In the genomic region with DNA sequence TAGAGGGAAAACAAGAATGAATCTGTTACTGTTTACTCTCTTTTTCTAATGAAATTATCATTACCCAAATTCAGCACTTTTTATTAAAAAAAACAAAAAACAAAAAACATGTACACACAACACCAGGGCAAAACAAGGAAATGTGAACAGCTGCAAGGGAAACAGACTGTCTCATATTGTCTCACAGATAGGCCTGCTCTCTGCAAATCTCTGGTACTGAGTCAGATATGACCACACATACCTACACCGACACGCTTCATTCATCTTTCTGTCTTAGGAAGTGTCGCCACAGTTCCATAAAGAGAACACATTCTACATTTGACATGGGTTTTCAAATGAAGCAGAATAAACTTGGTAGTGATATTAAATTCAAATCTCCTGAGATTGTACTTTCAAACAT, we compare ENCODE assay signal across 12 cellular contexts.
A peak's percentile ranks its signal among the peaks of the same experiment; 100 is the strongest.
DNase-seq lines count a peak whose midpoint lies in the region; ATAC-seq and TF ChIP-seq lines count a peak whose summit lies in the region.
"Had no signal": no experiment of that assay in that cellular context is flagged by ENCODE, and none has a peak within 500 bp of the region (broad histone marks: within the 10 kb centered on the region; RNA-seq: fewer than 3 reads in every experiment).

No MANE protein-coding gene starts in this region.

- peak; percentile 30 to 69 for ATAC-seq in activated T-cell treated with anti-CD3 and anti-CD28 coated beads, Interleukin-2, amount 50 U/mL, for 4 hours
- peak; percentile 81 for ATAC-seq in HG02840 (IDR thresholded peaks at IDR 0.05; ENCODE audit: low FRiP score, unreplicated experiment)
- ATAC-seq in stimulated activated memory B cell treated with anti-CD40 and anti-IgM and Interleukin-4, amounts not matched to agents 10 μg/mL and 1 μg/mL and 100 μg/mL, for 72 hours = peak; percentile 91
- ATAC-seq: HCT116, WTC11 had no signal

- no peak overlapping the region for H3K4me3 Mint-ChIP-seq in activated T-cell treated with anti-CD3 and anti-CD28 coated beads, Interleukin-2, amount 50 U/mL, for 4 hours
- no peak overlapping the region for H3K4me3 Mint-ChIP-seq in stimulated activated memory B cell treated with anti-CD40 and anti-IgM and Interleukin-4, amounts not matched to agents 10 μg/mL and 1 μg/mL and 100 μg/mL, for 72 hours
- H3K4me3 Mint-ChIP-seq: central memory CD8-positive, alpha-beta T cell; WTC11 had no signal

- H3K9me3 ChIP-seq in OCI-LY3 (ENCODE audit: insufficient read depth, low read length) = no peaks in the 10 kb centered on the region

- H3K27me3 ChIP-seq in OCI-LY3 (ENCODE audit: low read depth, low read length) = no peaks in the 10 kb centered on the region

- peaks cover 8% of the 10 kb centered on the region for H3K4me1 Mint-ChIP-seq in activated T-cell treated with anti-CD3 and anti-CD28 coated beads, Interleukin-2, amount 50 U/mL, for 4 hours (ENCODE audit: low read depth)
- peaks cover 13% of the 10 kb centered on the region for H3K4me1 Mint-ChIP-seq in stimulated activated memory B cell treated with anti-CD40 and anti-IgM and Interleukin-4, amounts not matched to agents 10 μg/mL and 1 μg/mL and 100 μg/mL, for 72 hours

- peaks cover 3% of the 10 kb centered on the region for H3K36me3 ChIP-seq in OCI-LY3 (replicated peaks; ENCODE audit: low read depth, low read length)

- H3K27me3 Mint-ChIP-seq in activated T-cell treated with anti-CD3 and anti-CD28 coated beads, Interleukin-2, amount 50 U/mL, for 4 hours (ENCODE audit: low read depth) = no peaks in the 10 kb centered on the region
- H3K27me3 Mint-ChIP-seq in stimulated activated memory B cell treated with anti-CD40 and anti-IgM and Interleukin-4, amounts not matched to agents 10 μg/mL and 1 μg/mL and 100 μg/mL, for 72 hours = no peaks in the 10 kb centered on the region
- H3K27me3 Mint-ChIP-seq: central memory CD8-positive, alpha-beta T cell had no signal

- H3K9me3 Mint-ChIP-seq in activated T-cell treated with anti-CD3 and anti-CD28 coated beads, Interleukin-2, amount 50 U/mL, for 4 hours = no peaks in the 10 kb centered on the region
- no peaks in the 10 kb centered on the region for H3K9me3 Mint-ChIP-seq in stimulated activated memory B cell treated with anti-CD40 and anti-IgM and Interleukin-4, amounts not matched to agents 10 μg/mL and 1 μg/mL and 100 μg/mL, for 72 hours
- H3K9me3 Mint-ChIP-seq: central memory CD8-positive, alpha-beta T cell; WTC11 had no signal

- no peaks in the 10 kb centered on the region for H3K36me3 Mint-ChIP-seq in activated T-cell treated with anti-CD3 and anti-CD28 coated beads, Interleukin-2, amount 50 U/mL, for 4 hours (ENCODE audit: insufficient read depth)
- no peaks in the 10 kb centered on the region for H3K36me3 Mint-ChIP-seq in stimulated activated memory B cell treated with anti-CD40 and anti-IgM and Interleukin-4, amounts not matched to agents 10 μg/mL and 1 μg/mL and 100 μg/mL, for 72 hours

- H3K9ac ChIP-seq in OCI-LY3 (ENCODE audit: low read length) = no peak overlapping the region

- H3K79me2 ChIP-seq in OCI-LY3 (ENCODE audit: low read length) = no peaks in the 10 kb centered on the region

- no peak overlapping the region for H3K27ac Mint-ChIP-seq in stimulated activated memory B cell treated with anti-CD40 and anti-IgM and Interleukin-4, amounts not matched to agents 10 μg/mL and 1 μg/mL and 100 μg/mL, for 72 hours
- H3K27ac Mint-ChIP-seq: WTC11 had no signal

- DNase-seq in activated T-cell treated with anti-CD3 and anti-CD28 coated beads, Interleukin-2, amount 50 U/mL, for 4 hours = no peak
- DNase-seq in activated T-cell treated with anti-CD3 and anti-CD28 coated beads, Interleukin-2, amount 50 U/mL, for 48 hours = no peak
- no peak for DNase-seq in activated CD8-positive, alpha-beta memory T cell treated with anti-CD3 and anti-CD28 coated beads, Interleukin-2, amount 50 U/mL, for 4 hours
- DNase-seq in mesenteric fat pad (ENCODE audit: low spot score) = no peak
- no peak for DNase-seq in Ammon's horn (ENCODE audit: low spot score)
- DNase-seq: substantia nigra had no signal

- H3K4me1 ChIP-seq in OCI-LY3 (ENCODE audit: low read length) = peaks cover 14% of the 10 kb centered on the region

- peaks cover 13% of the 10 kb centered on the region; the same call in 1 of the 2 replicates for H4K20me1 ChIP-seq in OCI-LY3 (ENCODE audit: insufficient read depth, low read length)

- H3K27ac ChIP-seq in OCI-LY3 (ENCODE audit: low read length) = no peak overlapping the region

- peak overlapping the region; percentile 18 for H3K4me2 ChIP-seq in OCI-LY3 (ENCODE audit: low read length)

- TF ChIP-seq CTCF in OCI-LY3 (IDR thresholded peaks at IDR 0.05; ENCODE audit: low read depth, low read length) = no peak

- no peak overlapping the region for H2AFZ ChIP-seq in OCI-LY3 (ENCODE audit: low read depth, low read length)

- H3K4me3 ChIP-seq in OCI-LY3 (ENCODE audit: low read length) = no peak overlapping the region
